Comparison of ENCODE assay signal across 1 cellular context in genomic region chr11:125364085-125364822, GRCh38.
TF ChIP-seq lines count a peak whose summit lies in the region.

No MANE protein-coding gene starts in this region.

TF ChIP-seq in K562, 482 proteins besides CTCF, POLR2A, EP300 and RAD21 (continued from another document):
- TF ChIP-seq SFPQ (IDR thresholded peaks at IDR 0.05; ENCODE audit: low read depth, low read length) (no peak), ZBTB5 (IDR thresholded peaks at IDR 0.05) (no peak), POLR3A (IDR thresholded peaks at IDR 0.05; ENCODE audit: borderline replicate concordance, extremely low read depth, insufficient read depth, insufficient read length) (no peak)
